19 cellular contexts compared by ENCODE assay signal in the genomic region with DNA sequence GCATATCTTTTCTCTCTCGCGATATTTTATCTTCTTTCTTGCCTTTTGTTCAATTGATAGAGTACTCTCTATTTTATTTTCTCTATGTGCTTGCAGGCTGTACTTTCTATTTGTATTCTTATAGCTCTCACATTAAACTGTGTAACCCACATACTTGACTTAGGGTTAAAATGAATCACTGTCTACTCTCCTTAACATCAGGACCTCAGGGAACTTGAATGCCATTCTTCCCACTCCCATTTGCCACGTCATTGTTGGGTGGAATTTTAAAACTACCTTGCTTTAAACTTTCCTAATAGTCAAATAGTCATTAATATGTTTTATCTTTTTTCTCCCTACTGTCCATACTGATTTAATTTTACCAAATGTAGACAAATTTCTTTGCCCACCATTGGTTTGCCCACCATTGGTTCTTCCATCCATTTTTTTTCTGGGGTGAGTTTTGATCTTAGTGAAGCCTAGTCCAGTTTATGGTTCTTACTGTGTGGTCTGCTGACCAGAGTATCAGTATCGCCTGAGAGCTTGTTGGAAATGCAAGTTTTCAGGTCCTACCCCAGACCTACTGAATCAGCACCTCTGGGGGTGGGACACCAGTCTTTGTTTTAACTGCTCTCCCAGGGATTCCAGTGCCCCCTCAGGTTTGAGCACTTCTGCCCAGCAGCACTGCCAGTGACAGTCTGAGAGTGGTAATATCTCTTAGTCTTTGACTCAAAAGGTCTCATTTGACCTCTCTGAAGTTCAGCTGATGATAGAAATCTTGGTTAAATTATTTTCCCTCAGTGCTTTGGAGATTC.
DNase-seq lines count a peak whose midpoint lies in the region; ATAC-seq and TF ChIP-seq lines count a peak whose summit lies in the region.
"Had no signal": no experiment of that assay in that cellular context is flagged by ENCODE, and none has a peak within 500 bp of the region (broad histone marks: within the 10 kb centered on the region; RNA-seq: fewer than 3 reads in every experiment).

No MANE protein-coding gene starts in this region.

- H3K36me3 Mint-ChIP-seq in HFFc6 (ENCODE audit: low read depth) (peaks cover 9% of the 10 kb centered on the region), type B pancreatic cell (peaks cover 21% of the 10 kb centered on the region)

- DNase-seq in HFFc6 (peak; percentile 23), adipocyte (ENCODE audit: low read depth) (peak; percentile 37), foreskin keratinocyte (peak in 1 of 2 donors; percentile 16), type B pancreatic cell (ENCODE audit: extremely low spot score, unreplicated experiment) (no peak), activated T-cell treated with anti-CD3 and anti-CD28 coated beads for 4 hours (no peak), kidney glomerular epithelial cell (lab: John Stamatoyannopoulos, UW) (no peak)
- no peak for DNase-seq in activated T-cell treated with anti-CD3 and anti-CD28 coated beads, Interleukin-2, amount 50 U/mL, for 1 hour
- DNase-seq: activated CD4-positive, alpha-beta T cell treated with anti-CD3 and anti-CD28 coated beads, Interleukin-2, amount 10 ng/mL, durations not matched to agents 24 days and 14 days; activated CD8-positive, alpha-beta memory T cell treated with anti-CD3 and anti-CD28 coated beads, Interleukin-2, amount 50 U/mL, for 48 hours; activated naive CD4-positive, alpha-beta T cell; GDM1; NCI-H1436 treated with DMSO at 0.1 percent for 48 hours; NCI-H2171 treated with DMSO at 0.1 percent for 48 hours; NCI-H748 treated with DMSO at 0.1 percent for 48 hours; PC-3; stimulated activated CD4-positive, alpha-beta T cell treated with anti-CD3 and anti-CD28 coated beads, Interleukin-4, amount 100 ng/mL, for 24 hours had no signal

- H3K27me3 Mint-ChIP-seq in HFFc6 (ENCODE audit: insufficient read depth) (no peaks in the 10 kb centered on the region), type B pancreatic cell (no peaks in the 10 kb centered on the region)

- TF ChIP-seq CTCF in HFFc6 (IDR thresholded peaks at IDR 0.05) (no peak), foreskin keratinocyte (conservative IDR thresholded peaks at IDR 0.05) (no peak), type B pancreatic cell (conservative IDR thresholded peaks at IDR 0.05) (no peak)

- H3K27me3 ChIP-seq in adipocyte (replicated peaks; ENCODE audit: control insufficient read depth, insufficient read depth, low read length) (no peaks in the 10 kb centered on the region), foreskin keratinocyte (no peaks in the 10 kb centered on the region)

- H3K4me3 ChIP-seq in adipocyte (ENCODE audit: low read length), result no peak overlapping the region
- H3K4me3 ChIP-seq: GM12878, skin epidermis had no signal

- H3K9ac ChIP-seq in adipocyte (ENCODE audit: low read length), result no peak overlapping the region
- H3K9ac ChIP-seq: parathyroid adenoma had no signal

- peak; percentile 30 for ATAC-seq in foreskin keratinocyte
- ATAC-seq: GM12878, PC-3 had no signal

- peak overlapping the region; percentile 47 for H3K27ac Mint-ChIP-seq in HFFc6
- H3K27ac Mint-ChIP-seq in type B pancreatic cell, result peak overlapping the region; percentile 93
- H3K27ac Mint-ChIP-seq: activated CD4-positive, alpha-beta T cell treated with anti-CD3 and anti-CD28 coated beads, Interleukin-2, amount 10 ng/mL, durations not matched to agents 24 days and 14 days had no signal

- H3K9me3 Mint-ChIP-seq in HFFc6, result no peaks in the 10 kb centered on the region
- no peaks in the 10 kb centered on the region for H3K9me3 Mint-ChIP-seq in type B pancreatic cell
- H3K9me3 Mint-ChIP-seq: activated CD4-positive, alpha-beta T cell treated with anti-CD3 and anti-CD28 coated beads, Interleukin-2, amount 10 ng/mL, durations not matched to agents 24 days and 14 days had no signal

- H3K27ac ChIP-seq in foreskin keratinocyte, result no peak overlapping the region
- H3K27ac ChIP-seq: parathyroid adenoma, skin epidermis had no signal

- no peaks in the 10 kb centered on the region for H3K9me3 ChIP-seq in adipocyte (ENCODE audit: control insufficient read depth, low read length)

- H3K4me1 ChIP-seq in adipocyte (ENCODE audit: control insufficient read depth, insufficient read depth, low read length) (peaks cover 38% of the 10 kb centered on the region), foreskin keratinocyte (peaks cover 11% of the 10 kb centered on the region)
- H3K4me1 ChIP-seq: parathyroid adenoma had no signal

- peaks cover 66% of the 10 kb centered on the region for H3K4me1 Mint-ChIP-seq in HFFc6 (ENCODE audit: low read depth)
- peaks cover 26% of the 10 kb centered on the region for H3K4me1 Mint-ChIP-seq in type B pancreatic cell (ENCODE audit: unreplicated experiment)
- H3K4me1 Mint-ChIP-seq: activated CD4-positive, alpha-beta T cell treated with anti-CD3 and anti-CD28 coated beads, Interleukin-2, amount 10 ng/mL, durations not matched to agents 24 days and 14 days had no signal

- H3K36me3 ChIP-seq in adipocyte (ENCODE audit: control insufficient read depth, insufficient read depth, low read length, severe bottlenecking), result no peaks in the 10 kb centered on the region

- H3K4me3 Mint-ChIP-seq in HFFc6 (peak overlapping the region; percentile 25; the same call in 1 of the 2 replicates), type B pancreatic cell (peak overlapping the region; percentile 2)
- H3K4me3 Mint-ChIP-seq: activated CD4-positive, alpha-beta T cell treated with anti-CD3 and anti-CD28 coated beads, Interleukin-2, amount 10 ng/mL, durations not matched to agents 24 days and 14 days had no signal

Comparison
In these comparisons a context has a peak if more than half of its experiments do, and no peak if none do; other contexts are left out.
1. DNase-seq: peak in HFFc6 (single experiment) and adipocyte (single experiment); none in type B pancreatic cell (single experiment), activated T-cell treated with anti-CD3 and anti-CD28 coated beads for 4 hours (single experiment), kidney glomerular epithelial cell (single experiment) and activated T-cell treated with anti-CD3 and anti-CD28 coated beads, Interleukin-2, amount 50 U/mL, for 1 hour (single experiment).